Comparison of ENCODE assay signal across 8 cellular contexts in genomic region chr17:5486206-5487124, GRCh38. TPM values are rescaled to one million over a fixed set of nuclear protein-coding genes. Genes with fewer than 3 reads are reported as not detected.
DNase-seq lines count a peak whose midpoint lies in the region; ATAC-seq lines count a peak whose summit lies in the region.

MIS12 (plus strand) TSS chr17:5486566; CDS start chr17:5488863, 2,297 bp downstream.

- H3K4me2 ChIP-seq in BLaER1 = peak within 1 kb of the TSS; percentile 96

- H3K27ac ChIP-seq in BLaER1 = peak within 1 kb of the TSS; percentile 94

- H3K4me1 ChIP-seq in BLaER1 = peaks cover 36% of the 10 kb centered on the region

- H3K9me3 ChIP-seq in BLaER1 = no peaks in the 10 kb centered on the region

- H4K20me1 ChIP-seq in BLaER1 = peaks cover 25% of the 10 kb centered on the region; the same call in 1 of the 2 replicates

- peak; percentile 100 for DNase-seq in NCI-H748 (lab: John Stamatoyannopoulos, UW; ENCODE audit: unreplicated experiment)
- DNase-seq in activated CD4-positive, alpha-beta T cell treated with anti-CD3 and anti-CD28 coated beads, Interleukin-2, amount 50 U/mL, for 1 hour = peak; percentile 96
- peak; percentile 99 for DNase-seq in dedifferentiated amniotic fluid mesenchymal stem cell (ENCODE audit: extremely low spot score)
- peak; percentile 99 for DNase-seq in left lobe of liver (ENCODE audit: low spot score)
- peak; percentile 96 for DNase-seq in stimulated activated CD4-positive, alpha-beta T cell treated with anti-CD3 and anti-CD28 coated beads, Interleukin-2, amount 100 ng/mL, for 4 hours (ENCODE audit: low read depth)

- peak within 1 kb of the TSS; percentile 93 for H3K4me3 ChIP-seq in BLaER1

- ATAC-seq in GM19351 (IDR thresholded peaks at IDR 0.05; ENCODE audit: unreplicated experiment) (peak; percentile 84), HG03521 (IDR thresholded peaks at IDR 0.05; ENCODE audit: unreplicated experiment) (peak; percentile 88), left lobe of liver (peak; percentile 92)

- no peaks in the 10 kb centered on the region for H3K27me3 ChIP-seq in BLaER1

- peak within 1 kb of the TSS; percentile 92 for H3K9ac ChIP-seq in BLaER1

- H3K36me3 ChIP-seq in BLaER1 = peaks cover 65% of the 10 kb centered on the region

RNA-seq across cellular contexts. Expression of gene MIS12, which starts in this region (rescaled TPM):
- 7.1 TPM for total RNA-seq in left lobe of liver

Comparison
In these comparisons a context has a peak if more than half of its experiments do, and no peak if none do; other contexts are left out.
1. Peak in every context shown above with its lines: DNase-seq, ATAC-seq, H3K4me3 ChIP-seq and H3K27ac ChIP-seq.